ENCODE assay signal across 7 cellular contexts in genomic region chr3:61562810-61563613, GRCh38. TPM values are rescaled to one million over a fixed set of nuclear protein-coding genes. Genes with fewer than 3 reads are reported as not detected.
DNase-seq lines count a peak whose midpoint lies in the region; ATAC-seq, FAIRE-seq and TF ChIP-seq lines count a peak whose summit lies in the region.

No MANE protein-coding gene starts in this region.

- no peak for TF ChIP-seq POLR2A in erythroblast (IDR thresholded peaks at IDR 0.05; ENCODE audit: low read length)

- peak overlapping the region; percentile 51 to 73 (median 59) for H3K4me3 ChIP-seq in pancreas

- H2BK20ac ChIP-seq in H9 (ENCODE audit: low read depth, low read length, poor library complexity, severe bottlenecking): no peak overlapping the region

- no peak overlapping the region for H2BK120ac ChIP-seq in H9 (ENCODE audit: low read depth, low read length, poor library complexity, severe bottlenecking)

- peak overlapping the region; percentile 93 for H3K4me2 ChIP-seq in H9 (ENCODE audit: insufficient read depth, insufficient read length, low read length)

- H3K9me3 ChIP-seq in H9 (ENCODE audit: control insufficient read depth, low read depth, low read length) (no peaks in the 10 kb centered on the region), T-helper 17 cell (ENCODE audit: control insufficient read depth, low read length, poor library complexity, severe bottlenecking) (peaks cover 3% of the 10 kb centered on the region), pancreas (no peaks in the 10 kb centered on the region)

- no peaks in the 10 kb centered on the region for H4K20me1 ChIP-seq in H9 (ENCODE audit: control insufficient read depth, insufficient read depth, insufficient read length)

- no peak overlapping the region for H4K8ac ChIP-seq in H9 (replicated peaks; ENCODE audit: insufficient read length, low read depth, low read length)

- TF ChIP-seq CTCF in H9 (conservative IDR thresholded peaks at IDR 0.05): no peak
- no peak for TF ChIP-seq CTCF in pancreas (IDR thresholded peaks at IDR 0.05)

- H3K4me1 ChIP-seq in H9 (ENCODE audit: insufficient read depth, low read length) (peaks cover 10% of the 10 kb centered on the region; the same call in 1 of the 2 replicates), pancreas (no peaks in the 10 kb centered on the region)

- peak overlapping the region; percentile 96 to 100 for H3K4me3 Mint-ChIP-seq in H9
- H3K4me3 Mint-ChIP-seq in T-helper 17 cell: peak overlapping the region; percentile 45

- H2AFZ ChIP-seq in H9 (ENCODE audit: low read length): no peak overlapping the region

- H4K5ac ChIP-seq in H9 (ENCODE audit: insufficient read length, low read depth, low read length): no peak overlapping the region

- H3K27ac ChIP-seq in H9 (ENCODE audit: insufficient read length, low read depth, low read length) (no peak overlapping the region), pancreas (no peak overlapping the region)

- H3K4me1 Mint-ChIP-seq in H9 (peaks cover 37 to 39% of the 10 kb centered on the region in 2 experiments), T-helper 17 cell (peaks cover 3% of the 10 kb centered on the region)

- peaks cover 12 to 29% (median 16%) of the 10 kb centered on the region in 3 experiments; a peak in 6 of 7 replicates for H3K36me3 Mint-ChIP-seq in H9 (ENCODE audit: insufficient read depth in 1 of 3, low read depth in 3 of 3)
- no peaks in the 10 kb centered on the region for H3K36me3 Mint-ChIP-seq in T-helper 17 cell (ENCODE audit: low read depth)

- peaks cover 0 to 9% of the 10 kb centered on the region in 2 experiments; a peak in 2 of 5 replicates for H3K9me3 Mint-ChIP-seq in H9

- H3K14ac ChIP-seq in H9 (ENCODE audit: insufficient read depth, low read length): peak overlapping the region; percentile 70

- no peaks in the 10 kb centered on the region for H3K36me3 ChIP-seq in pancreas

- H3K79me1 ChIP-seq in H9 (ENCODE audit: insufficient read depth, low read depth, low read length, poor library complexity, severe bottlenecking): peaks cover 10% of the 10 kb centered on the region

- no peak overlapping the region for H2BK5ac ChIP-seq in H9 (ENCODE audit: insufficient read length, low read length)

- H2BK15ac ChIP-seq in H9 (ENCODE audit: low read depth, low read length): no peak overlapping the region

- no peak for ATAC-seq in T-helper 17 cell
- ATAC-seq in pancreas: peak; percentile 2 to 12 (median 4)
- no peak for ATAC-seq in GM21723 (IDR thresholded peaks at IDR 0.05; ENCODE audit: unreplicated experiment)

- no peak for FAIRE-seq in pancreas (lab: Jason Lieb, UNC)

- WGBS in H9 (ENCODE audit: extremely low coverage, insufficient read length, low lambda C conversion rate): no CpG with 5 or more reads among the region's 54 CpGs
- WGBS in pancreas, 2 donors: 1% methylated on average over 34 to 54 of the region's 54 CpGs

- H3K27me3 Mint-ChIP-seq in H9 (ENCODE audit: low read depth): no peaks in the 10 kb centered on the region; the same call in 1 of the 2 replicates
- peaks cover 55% of the 10 kb centered on the region for H3K27me3 Mint-ChIP-seq in T-helper 17 cell

- H3K9ac ChIP-seq in H9 (ENCODE audit: extremely low read depth, insufficient read length, low read length): peak overlapping the region; percentile 98

- H3K27ac Mint-ChIP-seq in H9 (peak overlapping the region in 2 of 3 experiments; percentile 61 to 70; a peak in 4 of 7 replicates), T-helper 17 cell (no peak overlapping the region)

- intact Hi-C loops in pancreas (cut with DNase I): loop anchor here in 1 of 3 donors (10.0 kb wide), 1 partner anchor 622 kb away; no protein-coding TSS in a partner anchor

- DNase-seq in H9: no peak
- no peak for DNase-seq in T-helper 17 cell
- peak; percentile 50 for DNase-seq in glomerular visceral epithelial cell (ENCODE audit: extremely low spot score)
- DNase-seq in pancreas: peak; percentile 14 to 78 (median 32)
- no peak for DNase-seq in erythroblast (lab: John Stamatoyannopoulos, UW)
- no peak for DNase-seq in NK-92 treated with Interleukin-12 subunit alpha and Interleukin-12 subunit beta, amount 100 ng/mL, for 24 hours (lab: John Stamatoyannopoulos, UW)

- H3K4ac ChIP-seq in H9 (ENCODE audit: low read depth, low read length): no peak overlapping the region

- H3T11ph ChIP-seq in H9 (ENCODE audit: low read length): no peak overlapping the region

- H3K23ac ChIP-seq in H9 (ENCODE audit: insufficient read length, low read depth, low read length): no peak overlapping the region

- H3K23me2 ChIP-seq in H9 (ENCODE audit: insufficient read length, low read depth, low read length, poor library complexity, severe bottlenecking): peaks cover 30% of the 10 kb centered on the region

- no peak overlapping the region for H3K56ac ChIP-seq in H9 (ENCODE audit: insufficient read length, low read depth, low read length)

- no peak overlapping the region for H2AK5ac ChIP-seq in H9 (ENCODE audit: insufficient read length, low read length)

- H2BK12ac ChIP-seq in H9 (ENCODE audit: insufficient read length, low read depth, low read length): no peak overlapping the region

- H3K27me3 ChIP-seq in H9 (ENCODE audit: insufficient read depth, low read length) (no peaks in the 10 kb centered on the region), pancreas (no peaks in the 10 kb centered on the region)

- no peak overlapping the region for H4K91ac ChIP-seq in H9 (ENCODE audit: insufficient read length, low read depth, low read length)

- H3K18ac ChIP-seq in H9 (ENCODE audit: insufficient read length, low read depth, low read length): peak overlapping the region; percentile 13

- H3K79me2 ChIP-seq in H9 (ENCODE audit: insufficient read depth, low read length): peaks cover 58% of the 10 kb centered on the region

RNA-seq across cellular contexts. Expression of gene PTPRG, which starts 1.6 kb away (rescaled TPM):
- total RNA-seq in H9 (2021) (64.8 and 69.3 TPM in 2 replicates), T-helper 17 cell (under 1 TPM in 1 of 2 donors, not detected in 1; 0.02 TPM), pancreas (10 to 100 TPM in 4 of 6 donors, 1 to 10 TPM in 2; 6.4 to 20.5 (median 12.2) TPM)
- polyA plus RNA-seq in pancreas: 1 to 10 TPM; 2.8 to 3.1 TPM

Comparison
In these comparisons a context has a peak if more than half of its experiments do, and no peak if none do; other contexts are left out.
1. DNase-seq: peak in glomerular visceral epithelial cell (single experiment) and pancreas (6 of 6); none in H9 (single experiment), T-helper 17 cell (0 of 3), erythroblast (0 of 2) and NK-92 treated with Interleukin-12 subunit alpha and Interleukin-12 subunit beta, amount 100 ng/mL, for 24 hours (single experiment).
2. ATAC-seq: peak in pancreas (4 of 4); none in T-helper 17 cell (single experiment) and GM21723 (single experiment).
3. RNA of gene PTPRG, which starts 1.6 kb away (total RNA-seq): 64.8 to 69.3 TPM in H9 and 6.4 to 20.5 TPM in pancreas; 0.02 TPM in T-helper 17 cell; every median in the first group is over 4 times any median in the second.